8 cellular contexts compared by ENCODE assay signal in the genomic region with DNA sequence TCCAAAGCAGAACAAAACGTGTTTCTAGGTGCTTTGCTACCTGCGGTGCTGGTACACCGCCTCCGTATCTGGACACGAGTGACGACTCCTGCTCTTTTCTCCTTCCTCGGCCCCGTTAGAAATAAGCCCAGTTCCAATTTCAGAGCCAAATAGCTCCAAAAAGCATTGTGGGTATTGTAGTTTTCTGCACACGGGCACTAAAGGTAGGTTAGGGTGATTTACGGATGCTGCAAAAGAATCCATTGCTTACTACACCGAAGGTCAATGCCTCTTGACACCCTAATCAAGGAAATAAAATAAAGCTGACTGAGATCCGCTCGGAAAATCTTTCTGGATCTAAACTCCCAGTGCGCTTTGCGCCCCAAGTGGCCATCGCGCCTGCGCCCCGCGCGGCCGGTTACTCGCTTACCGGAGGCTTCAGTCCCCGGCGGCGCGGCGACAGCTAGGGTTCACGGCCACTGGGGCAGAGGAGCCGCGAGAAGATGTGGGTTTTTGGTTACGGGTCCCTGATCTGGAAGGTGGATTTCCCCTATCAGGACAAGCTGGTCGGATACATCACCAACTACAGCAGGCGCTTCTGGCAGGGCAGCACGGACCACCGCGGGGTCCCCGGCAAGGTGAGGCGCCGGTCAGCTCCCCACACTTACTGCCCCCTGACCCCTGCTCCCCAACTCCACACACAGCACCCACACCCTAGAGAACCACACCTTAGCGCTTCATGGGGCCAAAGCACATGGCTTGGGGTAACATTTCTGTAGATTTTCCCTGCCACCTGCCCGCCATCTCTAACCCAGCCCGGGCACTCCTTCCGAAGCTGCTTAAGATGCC. TPM values are rescaled to one million over a fixed set of nuclear protein-coding genes. Genes with fewer than 3 reads are reported as not detected.
DNase-seq lines count a peak whose midpoint lies in the region; ATAC-seq and TF ChIP-seq lines count a peak whose summit lies in the region.

A gene (plus strand): TSS at position 400 of the 828 bp plus-strand sequence. CDS start 83 bp downstream, at position 483.

- peaks cover 19% of the 10 kb centered on the region for H3K4me1 ChIP-seq in A673 (ENCODE audit: insufficient read depth, low read length, poor library complexity, severe bottlenecking)
- peaks cover 9% of the 10 kb centered on the region for H3K4me1 ChIP-seq in iPS-18a (ENCODE audit: control insufficient read depth, low read depth, low read length)
- H3K4me1 ChIP-seq in skeletal muscle satellite cell (ENCODE audit: control insufficient read depth, insufficient read depth, low read length) = peaks cover 8% of the 10 kb centered on the region

- POLR2A ChIA-PET in A673 (lab: Charles Lee; ENCODE audit: low non-redundant PET) = no interaction called here

- CTCF ChIA-PET in A673 (lab: Charles Lee) = no interaction called here

- H3K4me2 ChIP-seq in skeletal muscle satellite cell (ENCODE audit: low read length) = peak within 1 kb of the TSS; percentile 83

- no TSS peak for BruUV-seq in A673 (replicated peaks; lab: Mats Ljungman, UMichigan)

- no peaks in the 10 kb centered on the region for H3K9me3 ChIP-seq in A673 (ENCODE audit: low read depth, low read length, poor library complexity, severe bottlenecking)
- H3K9me3 ChIP-seq in iPS-18a (ENCODE audit: control insufficient read depth, low read depth, low read length) = no peaks in the 10 kb centered on the region
- H3K9me3 ChIP-seq in skeletal muscle satellite cell (replicated peaks; ENCODE audit: low read length) = no peaks in the 10 kb centered on the region

- H3K36me3 ChIP-seq in A673 (ENCODE audit: insufficient read depth, low read length, poor library complexity, severe bottlenecking) = peaks cover 15% of the 10 kb centered on the region
- H3K36me3 ChIP-seq in brain microvascular endothelial cell (replicated peaks) = no peaks in the 10 kb centered on the region
- H3K36me3 ChIP-seq in iPS-18a (ENCODE audit: control insufficient read depth, low read depth, low read length) = no peaks in the 10 kb centered on the region
- peaks cover 7% of the 10 kb centered on the region for H3K36me3 ChIP-seq in skeletal muscle satellite cell (ENCODE audit: insufficient read depth, low read length)

- H3K27ac ChIP-seq in A673 (ENCODE audit: low read depth, low read length, poor library complexity, severe bottlenecking) (peak within 1 kb of the TSS; percentile 80), brain microvascular endothelial cell (peak within 1 kb of the TSS; percentile 78), iPS-18a (ENCODE audit: low read length) (peak within 1 kb of the TSS; percentile 65)

- TF ChIP-seq CTCF in A673 (conservative IDR thresholded peaks at IDR 0.05; ENCODE audit: low read depth, low read length) = no peak
- peak; percentile 69 for TF ChIP-seq CTCF in brain microvascular endothelial cell (IDR thresholded peaks at IDR 0.05; ENCODE audit: low read depth, low read length, missing control alignments)

- H3K27me3 ChIP-seq in A673 (replicated peaks; ENCODE audit: insufficient read depth, low read depth, low read length, poor library complexity) (no peaks in the 10 kb centered on the region), brain microvascular endothelial cell (replicated peaks) (no peaks in the 10 kb centered on the region), iPS-18a (ENCODE audit: control insufficient read depth, insufficient read depth, low read length) (no peaks in the 10 kb centered on the region), skeletal muscle satellite cell (ENCODE audit: control insufficient read depth, insufficient read depth, low read length) (no peaks in the 10 kb centered on the region)

- in situ Hi-C loops in brain microvascular endothelial cell (cut with HindIII; ENCODE audit: low pct_ligation_motif_present, low sequenced_read_pairs) = no loop called here

- H3K4me3 ChIP-seq in A673 (ENCODE audit: low read depth, low read length, poor library complexity, severe bottlenecking) = peak within 1 kb of the TSS; percentile 94
- peak within 1 kb of the TSS; percentile 85 for H3K4me3 ChIP-seq in brain microvascular endothelial cell (ENCODE audit: low read depth, low read length)
- H3K4me3 ChIP-seq in iPS-18a (ENCODE audit: low read length) = peak within 1 kb of the TSS; percentile 81
- peak within 1 kb of the TSS; percentile 90 for H3K4me3 ChIP-seq in skeletal muscle satellite cell (ENCODE audit: low read length)

- DNase-seq in A673 (ENCODE audit: low spot score) = peak; percentile 92
- peak; percentile 97 for DNase-seq in NCI-H2107 treated with DMSO at 0.1 percent for 48 hours (lab: John Stamatoyannopoulos, UW; ENCODE audit: unreplicated experiment)
- DNase-seq in UCSD-AML1 (lab: John Stamatoyannopoulos, UW; ENCODE audit: unreplicated experiment) = peak; percentile 84
- DNase-seq in brain microvascular endothelial cell = peak; percentile 74

- H3K9ac ChIP-seq in iPS-18a (ENCODE audit: low read length) (peak within 1 kb of the TSS; percentile 89), skeletal muscle satellite cell (ENCODE audit: low read depth, low read length) (peak within 1 kb of the TSS; percentile 80)

- intact Hi-C loops in A673 (cut with micrococcal nuclease; ENCODE audit: unreplicated experiment) = no loop called here

- ATAC-seq in GM18858 (IDR thresholded peaks at IDR 0.05; ENCODE audit: unreplicated experiment) (peak; percentile 81), HG03066 (IDR thresholded peaks at IDR 0.05; ENCODE audit: low read depth, unreplicated experiment) (peak; percentile 91)

RNA-seq across cellular contexts. Expression of the gene that starts here (rescaled TPM):
- 20.1 and 20.4 TPM in 2 replicates for total RNA-seq in A673 (2021)
- 9.8 and 10.6 TPM in 2 replicates for total RNA-seq in skeletal muscle satellite cell (2012; rRNA removed)

Comparison
In these comparisons a context has a peak if more than half of its experiments do, and no peak if none do; other contexts are left out.
1. Peak in every context shown above with its lines: DNase-seq, ATAC-seq, H3K4me3 ChIP-seq and H3K27ac ChIP-seq.